8 cellular contexts compared by ENCODE assay signal in genomic region chrX:104112326-104112951, GRCh38. TPM values are rescaled to one million over a fixed set of nuclear protein-coding genes. Genes with fewer than 3 reads are reported as not detected.
DNase-seq lines count a peak whose midpoint lies in the region; ATAC-seq, FAIRE-seq and TF ChIP-seq lines count a peak whose summit lies in the region.

Gene ZCCHC18, plus strand, starts transcription at chrX:104112523. Its CDS starts 1,589 bp downstream, at chrX:104114112.

- no peak for TF ChIP-seq CTCF in 22Rv1 (IDR thresholded peaks at IDR 0.05)

- peak within 1 kb of the TSS; percentile 30; the same call in 1 of the 2 replicates for H3K27ac ChIP-seq in 22Rv1

- DNase-seq in GM18507 (ENCODE audit: extremely low spot score, insufficient read length, low read depth), result peak; percentile 30
- DNase-seq in NCI-H146 treated with DMSO at 0.1 percent for 48 hours (lab: John Stamatoyannopoulos, UW; ENCODE audit: unreplicated experiment), result peak; percentile 48
- DNase-seq in activated CD4-positive, CD25-positive, alpha-beta regulatory T cell (lab: John Stamatoyannopoulos, UW), result peak; percentile 3 to 12 (median 5)
- DNase-seq in dermis blood vessel endothelial cell, result peak; percentile 71
- peak; percentile 89 for DNase-seq in left kidney (ENCODE audit: low read depth, low spot score)
- peak; percentile 16 to 19 for DNase-seq in stimulated activated CD8-positive, alpha-beta memory T cell treated with anti-CD3 and anti-CD28 coated beads, Interleukin-2, amount 100 ng/mL, for 48 hours (ENCODE audit: low read depth in 2 of 2)

- ATAC-seq in HG02870 (IDR thresholded peaks at IDR 0.05; ENCODE audit: unreplicated experiment), result peak; percentile 56

- peak; percentile 94 for FAIRE-seq in GM18507 (lab: Jason Lieb, UNC)

RNA-seq across cellular contexts. Expression of gene ZCCHC18, which starts in this region (rescaled TPM):
- total RNA-seq in dermis blood vessel endothelial cell, result 1.1 and 1.4 TPM in 2 replicates

Comparison
In these comparisons a context has a peak if more than half of its experiments do, and no peak if none do; other contexts are left out.
1. Peak in every context shown above with its lines: DNase-seq, ATAC-seq and H3K27ac ChIP-seq.
2. DNase-seq: peak in every context shown above with its lines; median percentile 89 in left kidney; 71 in dermis blood vessel endothelial cell; 48 in NCI-H146 treated with DMSO at 0.1 percent for 48 hours; 30 in GM18507; 18 in stimulated activated CD8-positive, alpha-beta memory T cell treated with anti-CD3 and anti-CD28 coated beads, Interleukin-2, amount 100 ng/mL, for 48 hours; 5 in activated CD4-positive, CD25-positive, alpha-beta regulatory T cell.